12 cellular contexts compared by ENCODE assay signal in genomic region chr2:99571609-99572344, GRCh38.
DNase-seq lines count a peak whose midpoint lies in the region; TF ChIP-seq lines count a peak whose summit lies in the region.
"Had no signal": no experiment of that assay in that cellular context is flagged by ENCODE, and none has a peak within 500 bp of the region (broad histone marks: within the 10 kb centered on the region; RNA-seq: fewer than 3 reads in every experiment).

No MANE protein-coding gene starts in this region.

- H3K4me1 Mint-ChIP-seq in endodermal cell = peaks cover 22% of the 10 kb centered on the region
- H3K4me1 Mint-ChIP-seq: activated B cell treated with CpG ODN at 0.5 μM for 24 hours had no signal

- no peak overlapping the region for H3K4me3 Mint-ChIP-seq in endodermal cell
- H3K4me3 Mint-ChIP-seq: activated B cell treated with CpG ODN at 0.5 μM for 24 hours; dendritic cell treated with granulocyte-macrophage colony-stimulating factor and Interleukin-4, amounts not matched to agents 40 ng/mL and 50 ng/mL, for 4 days had no signal

- DNase-seq in AG09309 (ENCODE audit: low read depth) (peak; percentile 46), NCI-H1092 treated with DMSO at 0.1 percent for 48 hours (lab: John Stamatoyannopoulos, UW) (peak; percentile 90), NCI-H2227 treated with DMSO at 0.1 percent for 48 hours (lab: John Stamatoyannopoulos, UW) (peak; percentile 90), endodermal cell (no peak), GOT3 (lab: John Stamatoyannopoulos, UW) (no peak), OCI-M2 (lab: John Stamatoyannopoulos, UW; ENCODE audit: unreplicated experiment) (no peak), uterus (no peak), posterior vena cava (ENCODE audit: low spot score) (no peak)
- DNase-seq: activated B cell treated with CpG ODN at 0.5 μM for 24 hours, right lobe of liver had no signal

- no peaks in the 10 kb centered on the region for H3K36me3 Mint-ChIP-seq in endodermal cell (ENCODE audit: low read depth)

- peaks cover 3% of the 10 kb centered on the region for H3K27me3 Mint-ChIP-seq in endodermal cell (ENCODE audit: insufficient read depth)
- H3K27me3 Mint-ChIP-seq: activated B cell treated with CpG ODN at 0.5 μM for 24 hours; dendritic cell treated with granulocyte-macrophage colony-stimulating factor and Interleukin-4, amounts not matched to agents 40 ng/mL and 50 ng/mL, for 4 days had no signal

- no peaks in the 10 kb centered on the region for H3K9me3 Mint-ChIP-seq in endodermal cell
- H3K9me3 Mint-ChIP-seq: activated B cell treated with CpG ODN at 0.5 μM for 24 hours; dendritic cell treated with granulocyte-macrophage colony-stimulating factor and Interleukin-4, amounts not matched to agents 40 ng/mL and 50 ng/mL, for 4 days had no signal

- peak overlapping the region; percentile 85 for H3K27ac ChIP-seq in endodermal cell (ENCODE audit: low read depth, low read length)
- H3K27ac ChIP-seq in uterus = no peak overlapping the region
- H3K27ac ChIP-seq: right lobe of liver, suprapubic skin had no signal

- H3K36me3 ChIP-seq in endodermal cell (ENCODE audit: control insufficient read depth, insufficient read depth, low read length) (no peaks in the 10 kb centered on the region), uterus (no peaks in the 10 kb centered on the region)
- H3K36me3 ChIP-seq: right lobe of liver, suprapubic skin had no signal

- H3K4me1 ChIP-seq in endodermal cell (ENCODE audit: control insufficient read depth, insufficient read depth, low read length) (no peaks in the 10 kb centered on the region), uterus (no peaks in the 10 kb centered on the region)
- H3K4me1 ChIP-seq: right lobe of liver had no signal

- H3K27me3 ChIP-seq in endodermal cell (ENCODE audit: control insufficient read depth, insufficient read depth, low read length, poor library complexity, severe bottlenecking) (no peaks in the 10 kb centered on the region), uterus (no peaks in the 10 kb centered on the region)
- H3K27me3 ChIP-seq: right lobe of liver, suprapubic skin had no signal

- 65 to 66% methylated on average over 3 to 5 of the region's 5 CpGs for WGBS in endodermal cell (ENCODE audit: insufficient coverage in 1 of 2, insufficient read length in 1 of 2), 2 experiments

- no peak overlapping the region for H3K4me3 ChIP-seq in AG09309 (ENCODE audit: control insufficient read depth, low read depth, low read length)
- no peak overlapping the region for H3K4me3 ChIP-seq in endodermal cell (ENCODE audit: low read length)
- H3K4me3 ChIP-seq in uterus = no peak overlapping the region
- H3K4me3 ChIP-seq: right lobe of liver, suprapubic skin had no signal

- H3K27ac Mint-ChIP-seq in endodermal cell = no peak overlapping the region
- H3K27ac Mint-ChIP-seq: activated B cell treated with CpG ODN at 0.5 μM for 24 hours; dendritic cell treated with granulocyte-macrophage colony-stimulating factor and Interleukin-4, amounts not matched to agents 40 ng/mL and 50 ng/mL, for 4 days had no signal

- intact Hi-C loops in uterus (cut with DNase I; ENCODE audit: low total_unique reads) (no loop called here), posterior vena cava (cut with DNase I) (no loop called here)

- TF ChIP-seq CTCF in AG09309 (IDR thresholded peaks at IDR 0.05; ENCODE audit: control insufficient read depth, insufficient read depth, low read depth, low read length, missing control alignments) (no peak), endodermal cell (conservative IDR thresholded peaks at IDR 0.05) (no peak), uterus (IDR thresholded peaks at IDR 0.05) (no peak)

- TF ChIP-seq POLR2A in uterus (IDR thresholded peaks at IDR 0.05) = no peak

- no peaks in the 10 kb centered on the region for H3K9me3 ChIP-seq in endodermal cell (ENCODE audit: control insufficient read depth, low read length)
- no peaks in the 10 kb centered on the region for H3K9me3 ChIP-seq in uterus
- H3K9me3 ChIP-seq: right lobe of liver, suprapubic skin had no signal

- no peak overlapping the region for H3K9ac ChIP-seq in endodermal cell (ENCODE audit: extremely low read depth, low read length, poor library complexity, severe bottlenecking)

Comparison
In these comparisons a context has a peak if more than half of its experiments do, and no peak if none do; other contexts are left out.
1. DNase-seq: peak in AG09309 (single experiment), NCI-H1092 treated with DMSO at 0.1 percent for 48 hours (single experiment) and NCI-H2227 treated with DMSO at 0.1 percent for 48 hours (single experiment); none in endodermal cell (single experiment), GOT3 (single experiment), OCI-M2 (single experiment), uterus (0 of 2) and posterior vena cava (single experiment).